26 cellular contexts compared by ENCODE assay signal in the genomic region with DNA sequence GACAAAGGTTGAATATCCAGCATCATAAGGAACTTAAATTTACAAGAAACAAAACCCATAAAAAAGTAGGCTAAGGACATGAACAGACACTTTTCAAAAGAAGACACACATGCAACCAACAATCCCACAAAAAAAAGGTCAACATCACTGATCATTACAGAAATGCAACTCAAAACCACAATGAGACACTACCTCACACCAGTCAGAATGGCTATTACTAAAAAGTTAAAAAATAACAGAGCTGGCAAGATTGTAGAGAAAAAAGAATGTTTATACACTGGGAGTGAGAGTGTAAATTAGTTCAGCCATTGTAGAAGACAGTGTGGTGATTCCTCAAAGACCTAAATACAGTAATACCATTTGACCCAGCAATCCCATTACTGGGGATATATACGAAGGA.
"Had no signal": no experiment of that assay in that cellular context is flagged by ENCODE, and none has a peak within 500 bp of the region (broad histone marks: within the 10 kb centered on the region; RNA-seq: fewer than 3 reads in every experiment).

No MANE protein-coding gene starts in this region.

- H3K27me3 Mint-ChIP-seq: naive B cell; stimulated activated naive CD8-positive, alpha-beta T cell treated with anti-CD3 and anti-CD28 coated beads, Interleukin-15, Interleukin-2, amounts not matched to agents 100 ng/mL and 50 ng/mL, for 24 hours had no signal

- H3K4me1 Mint-ChIP-seq: mesothelial cell of epicardium; naive B cell; natural killer cell; neural progenitor cell; stimulated activated effector memory CD8-positive, alpha-beta T cell treated with anti-CD3 and anti-CD28 coated beads, Interleukin-12 subunit alpha, Interleukin-12 subunit beta, amount 100 ng/mL, for 72 hours had no signal

- DNase-seq: heart right ventricle; kidney; left colon; left lung; lower lobe of right lung; mammary epithelial cell; mesendoderm; naive B cell; natural killer cell; nephron progenitor cell; occipital lobe; psoas muscle; right cardiac atrium; stimulated activated CD4-positive, alpha-beta T cell treated with anti-CD3 and anti-CD28 coated beads, Interleukin-4, amount 100 ng/mL, for 24 hours; stimulated activated naive CD4-positive, alpha-beta T cell; tibial artery; trophoblast cell; upper lobe of right lung had no signal

- H3K4me3 ChIP-seq: heart right ventricle, hepatocyte, left lung, lower lobe of right lung, neural progenitor cell, psoas muscle, skin epidermis, suprapubic skin, thoracic aorta, tibial artery, upper lobe of right lung had no signal

- H3K4me3 Mint-ChIP-seq: mesothelial cell of epicardium; naive B cell; natural killer cell; nephron progenitor cell; neural progenitor cell; stimulated activated effector memory CD8-positive, alpha-beta T cell treated with anti-CD3 and anti-CD28 coated beads, Interleukin-12 subunit alpha, Interleukin-12 subunit beta, amount 100 ng/mL, for 72 hours; stimulated activated naive CD8-positive, alpha-beta T cell treated with anti-CD3 and anti-CD28 coated beads, Interleukin-15, Interleukin-2, amounts not matched to agents 100 ng/mL and 50 ng/mL, for 24 hours had no signal

- H3K9me3 Mint-ChIP-seq: nephron progenitor cell, neural progenitor cell had no signal

- H3K27ac Mint-ChIP-seq: mesothelial cell of epicardium; natural killer cell; nephron progenitor cell; neural progenitor cell; stimulated activated effector memory CD8-positive, alpha-beta T cell treated with anti-CD3 and anti-CD28 coated beads, Interleukin-12 subunit alpha, Interleukin-12 subunit beta, amount 100 ng/mL, for 72 hours; stimulated activated naive CD8-positive, alpha-beta T cell treated with anti-CD3 and anti-CD28 coated beads, Interleukin-15, Interleukin-2, amounts not matched to agents 100 ng/mL and 50 ng/mL, for 24 hours had no signal

- H3K36me3 Mint-ChIP-seq: mesothelial cell of epicardium; naive B cell; neural progenitor cell; stimulated activated effector memory CD8-positive, alpha-beta T cell treated with anti-CD3 and anti-CD28 coated beads, Interleukin-12 subunit alpha, Interleukin-12 subunit beta, amount 100 ng/mL, for 72 hours had no signal
